Comparison of ENCODE assay signal across 11 cellular contexts in the genomic region with DNA sequence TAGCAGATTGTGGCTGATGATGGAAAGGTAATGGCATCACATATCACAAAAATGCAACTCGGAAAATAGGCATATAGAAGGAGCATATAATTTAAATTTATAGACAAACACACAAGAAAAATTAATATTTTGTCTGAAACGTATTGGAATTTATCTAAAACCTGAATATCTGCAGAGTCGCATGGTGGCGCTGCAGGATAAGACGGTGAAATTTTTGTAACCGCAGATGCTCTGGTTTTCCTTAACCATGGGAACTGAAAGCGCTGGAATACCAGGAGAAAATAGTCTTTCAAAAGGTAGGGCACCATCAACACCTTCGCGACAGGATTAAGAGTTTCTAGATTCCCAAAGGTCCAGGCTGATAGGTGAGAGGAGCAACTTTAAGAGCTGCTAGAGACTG.
DNase-seq lines count a peak whose midpoint lies in the region; FAIRE-seq and TF ChIP-seq lines count a peak whose summit lies in the region.
"Had no signal": no experiment of that assay in that cellular context is flagged by ENCODE, and none has a peak within 500 bp of the region (broad histone marks: within the 10 kb centered on the region; RNA-seq: fewer than 3 reads in every experiment).

No MANE protein-coding gene starts in this region.

- peak; percentile 16 to 46 for DNase-seq in HAP-1 (ENCODE audit: low spot score in 2 of 2)
- peak; percentile 27 for DNase-seq in adipocyte (ENCODE audit: low read depth)
- no peak for DNase-seq in RCC 7860 (ENCODE audit: low spot score)
- DNase-seq in caudate nucleus (lab: John Stamatoyannopoulos, UW): no peak
- no peak for DNase-seq in T-helper 9 cell
- no peak for DNase-seq in T-helper 1 cell
- DNase-seq: activated CD4-positive, alpha-beta T cell treated with anti-CD3 and anti-CD28 coated beads for 36 hours; activated naive CD4-positive, alpha-beta T cell treated with anti-CD3 and anti-CD28 coated beads, Interleukin-2, amount 50 U/mL, for 16 hours; Karpas-422 had no signal

- no peak for FAIRE-seq in RCC 7860 (lab: Jason Lieb, UNC)

- in situ Hi-C loops in HAP-1 (cut with MboI; ENCODE audit: low sequenced_read_pairs): no loop called here

- TF ChIP-seq CTCF in 22Rv1 (IDR thresholded peaks at IDR 0.05): peak; percentile 92

- H3K4me3 ChIP-seq in HAP-1: peak overlapping the region; percentile 13
- peak overlapping the region; percentile 46 for H3K4me3 ChIP-seq in adipocyte (ENCODE audit: low read length)
- H3K4me3 ChIP-seq in iPS-11a (ENCODE audit: low read depth, low read length): peak overlapping the region; percentile 22

- H3K9ac ChIP-seq in adipocyte (ENCODE audit: low read length): no peak overlapping the region

- H3K27me3 ChIP-seq in HAP-1 (ENCODE audit: low read depth) (no peaks in the 10 kb centered on the region), adipocyte (replicated peaks; ENCODE audit: control insufficient read depth, insufficient read depth, low read length) (no peaks in the 10 kb centered on the region)

- H3K4me1 ChIP-seq in HAP-1: no peaks in the 10 kb centered on the region
- no peaks in the 10 kb centered on the region for H3K4me1 ChIP-seq in adipocyte (ENCODE audit: control insufficient read depth, insufficient read depth, low read length)

- H3K9me3 ChIP-seq in HAP-1 (no peaks in the 10 kb centered on the region), adipocyte (ENCODE audit: control insufficient read depth, low read length) (peaks cover 83% of the 10 kb centered on the region)

- H3K27ac ChIP-seq in 22Rv1 (no peak overlapping the region), caudate nucleus (ENCODE audit: low read depth, low read length) (no peak overlapping the region)

- H3K36me3 ChIP-seq in HAP-1 (replicated peaks) (no peaks in the 10 kb centered on the region), adipocyte (ENCODE audit: control insufficient read depth, insufficient read depth, low read length, severe bottlenecking) (no peaks in the 10 kb centered on the region)

Comparison
In these comparisons a context has a peak if more than half of its experiments do, and no peak if none do; other contexts are left out.
1. DNase-seq: peak in HAP-1 (2 of 2) and adipocyte (single experiment); none in RCC 7860 (single experiment), caudate nucleus (0 of 61), T-helper 9 cell (single experiment) and T-helper 1 cell (0 of 5).
2. Peak in every context shown above with its lines, with median percentiles within 50 percentile points of each other: H3K4me3 ChIP-seq.